ENCODE assay signal across 8 cellular contexts in the genomic region with DNA sequence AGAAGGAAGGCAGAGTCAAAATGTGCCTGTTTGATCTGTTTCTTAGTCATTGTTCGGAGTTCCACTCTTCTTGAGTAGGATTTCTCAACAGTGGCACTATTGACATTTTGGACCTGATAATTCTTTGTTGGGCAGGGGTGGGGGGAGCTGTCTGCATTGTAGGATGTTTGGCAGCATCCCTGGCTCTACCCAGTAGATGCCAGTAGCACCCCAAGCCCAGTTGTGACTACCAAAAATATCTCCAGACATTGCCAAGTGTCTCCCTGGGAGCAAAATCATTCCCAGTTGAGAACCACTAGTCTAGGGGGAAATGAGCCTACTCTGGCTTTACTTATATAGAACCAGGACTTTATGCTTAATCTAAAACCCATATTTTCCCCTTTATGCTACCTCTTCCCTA. TPM values are rescaled to one million over a fixed set of nuclear protein-coding genes. Genes with fewer than 3 reads are reported as not detected.
DNase-seq lines count a peak whose midpoint lies in the region; ATAC-seq, FAIRE-seq and TF ChIP-seq lines count a peak whose summit lies in the region.

No MANE protein-coding gene starts in this region.

- H3K4me1 ChIP-seq in effector memory CD4-positive, alpha-beta T cell (ENCODE audit: control insufficient read depth, insufficient read depth, low read length, poor library complexity, severe bottlenecking), result peaks cover 24% of the 10 kb centered on the region
- peaks cover 16% of the 10 kb centered on the region for H3K4me1 ChIP-seq in neuron (ENCODE audit: insufficient read depth, low read length)

- no peak for TF ChIP-seq POLR2A in NB4 (IDR thresholded peaks at IDR 0.05; ENCODE audit: extremely low read depth, insufficient read length)

- no peaks in the 10 kb centered on the region for H3K9me3 Mint-ChIP-seq in CD14-positive monocyte

- no peak for DNase-seq in CD14-positive monocyte (ENCODE audit: low spot score)
- no peak for DNase-seq in NB4 (ENCODE audit: low read depth)
- DNase-seq in effector memory CD4-positive, alpha-beta T cell, result no peak
- DNase-seq in D721Med (ENCODE audit: insufficient read length, low spot score), result no peak
- no peak for DNase-seq in NOMO-1 treated with dmso at 0.1 percent for 144 hours (lab: John Stamatoyannopoulos, UW; ENCODE audit: unreplicated experiment)
- DNase-seq in KG1 (lab: John Stamatoyannopoulos, UW), result no peak

- H3K27ac Mint-ChIP-seq in CD14-positive monocyte, result peak overlapping the region; percentile 91 to 97 (median 94)

- H2AFZ ChIP-seq in neuron (ENCODE audit: low read depth, low read length), result no peak overlapping the region

- peak overlapping the region; percentile 87 for H3K27ac ChIP-seq in effector memory CD4-positive, alpha-beta T cell (ENCODE audit: insufficient read depth, low read length, poor library complexity, severe bottlenecking)

- H3K4me3 Mint-ChIP-seq in CD14-positive monocyte, result peak overlapping the region; percentile 93 to 96

- H3K36me3 Mint-ChIP-seq in CD14-positive monocyte, result peaks cover 17% of the 10 kb centered on the region in 2 donors

- H3K4me1 Mint-ChIP-seq in CD14-positive monocyte, result peaks cover 29% of the 10 kb centered on the region

- H3K36me3 ChIP-seq in effector memory CD4-positive, alpha-beta T cell (ENCODE audit: control insufficient read depth, insufficient read depth, low read length), result peaks cover 13% of the 10 kb centered on the region
- H3K36me3 ChIP-seq in neuron (ENCODE audit: insufficient read depth, low read length), result peaks cover 17% of the 10 kb centered on the region

- H3K4me3 ChIP-seq in NB4 (ENCODE audit: low read depth, low read length) (peak overlapping the region; percentile 96), neuron (ENCODE audit: low read length) (peak overlapping the region; percentile 72)
- H3K4me3 ChIP-seq in effector memory CD4-positive, alpha-beta T cell (ENCODE audit: insufficient read depth, low read depth, low read length, poor library complexity, severe bottlenecking), result peak overlapping the region; percentile 86

- no peaks in the 10 kb centered on the region for H3K27me3 ChIP-seq in effector memory CD4-positive, alpha-beta T cell (replicated peaks; ENCODE audit: control insufficient read depth, insufficient read depth, low read length, poor library complexity, severe bottlenecking)
- H3K27me3 ChIP-seq in neuron (ENCODE audit: insufficient read depth, low read length), result no peaks in the 10 kb centered on the region

- ATAC-seq in HG02759 (IDR thresholded peaks at IDR 0.05; ENCODE audit: unreplicated experiment), result no peak

- peaks cover 0 to 2% (median 0%) of the 10 kb centered on the region in 3 donors for H3K27me3 Mint-ChIP-seq in CD14-positive monocyte (ENCODE audit: low read depth in 3 of 3)

- TF ChIP-seq CTCF in CD14-positive monocyte (IDR thresholded peaks at IDR 0.05) (no peak), NB4 (IDR thresholded peaks at IDR 0.05; ENCODE audit: low read depth, low read length) (no peak), D721Med (IDR thresholded peaks at IDR 0.05; ENCODE audit: insufficient read depth, missing control alignments) (no peak)

- H3K9me3 ChIP-seq in effector memory CD4-positive, alpha-beta T cell (ENCODE audit: control insufficient read depth, low read length), result no peaks in the 10 kb centered on the region
- no peaks in the 10 kb centered on the region for H3K9me3 ChIP-seq in neuron (ENCODE audit: low read length)

- FAIRE-seq in D721Med (lab: Jason Lieb, UNC), result no peak

- intact Hi-C loops in CD14-positive monocyte (cut with micrococcal nuclease), result no loop called here

RNA-seq across cellular contexts. Expression of gene GFOD2, which starts 1.1 kb away (rescaled TPM):
- 1 to 10 TPM; 3.7 to 3.8 TPM for polyA plus RNA-seq in CD14-positive monocyte

RNA-seq across cellular contexts. Expression of gene C16orf86, which starts 53.6 kb away (rescaled TPM):
- polyA plus RNA-seq in CD14-positive monocyte, result 1 to 10 TPM; 4.1 to 4.6 TPM

RNA-seq across cellular contexts. Expression of gene ENKD1, which starts 53.7 kb away (rescaled TPM):
- polyA plus RNA-seq in CD14-positive monocyte, result 1 to 10 TPM in 1 of 2 donors, under 1 TPM in 1; 0.92 to 3.2 TPM

RNA-seq across cellular contexts. Expression of gene PARD6A, which starts 59.5 kb away (rescaled TPM):
- polyA plus RNA-seq in CD14-positive monocyte, result 1 to 10 TPM; 6.1 to 6.9 TPM
